21 cellular contexts compared by ENCODE assay signal in the genomic region with DNA sequence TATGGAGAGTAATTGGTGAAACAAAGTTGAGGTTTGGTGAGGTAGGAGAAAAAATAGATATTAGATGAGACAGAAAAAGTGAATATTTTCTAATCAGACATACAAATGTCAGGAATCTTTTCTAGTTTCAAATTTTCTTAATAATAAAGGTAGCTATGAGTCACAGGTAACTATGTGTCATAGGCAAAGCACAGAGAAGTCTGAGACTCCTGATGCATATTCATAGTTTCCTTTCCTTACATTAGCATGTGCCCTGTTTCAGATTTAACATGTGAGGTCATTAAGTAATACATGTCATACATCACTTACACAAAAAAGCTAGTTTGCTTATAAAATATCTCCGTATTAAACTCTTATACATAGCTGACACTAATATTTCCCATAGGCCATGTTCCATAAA.
"Had no signal": no experiment of that assay in that cellular context is flagged by ENCODE, and none has a peak within 500 bp of the region (broad histone marks: within the 10 kb centered on the region; RNA-seq: fewer than 3 reads in every experiment).

No MANE protein-coding gene starts in this region.

- H3K36me3 ChIP-seq: colonic mucosa, heart left ventricle, neutrophil, right atrium auricular region, sigmoid colon, stomach had no signal

- H3K4me3 Mint-ChIP-seq: naive thymus-derived CD8-positive, alpha-beta T cell had no signal

- H3K27me3 Mint-ChIP-seq: naive thymus-derived CD8-positive, alpha-beta T cell had no signal

- H3K27ac ChIP-seq: colonic mucosa, foreskin keratinocyte, heart left ventricle, neutrophil, psoas muscle, right atrium auricular region, sigmoid colon, skin epidermis, stomach had no signal

- H3K4me3 ChIP-seq: colonic mucosa, heart left ventricle, mucosa of descending colon, psoas muscle, right atrium auricular region, sigmoid colon, skin epidermis, stomach had no signal

- H3K27me3 ChIP-seq: colonic mucosa, foreskin keratinocyte, heart left ventricle, neutrophil, right atrium auricular region, sigmoid colon, stomach had no signal

- ATAC-seq: foreskin keratinocyte; heart left ventricle; mucosa of descending colon; naive thymus-derived CD8-positive, alpha-beta T cell; psoas muscle had no signal

- H3K27ac Mint-ChIP-seq: naive thymus-derived CD8-positive, alpha-beta T cell had no signal

- H3K9me3 ChIP-seq: colonic mucosa, neutrophil, psoas muscle, right atrium auricular region, sigmoid colon, stomach had no signal

- FAIRE-seq: islet of Langerhans, urothelium cell line had no signal

- H3K36me3 Mint-ChIP-seq: naive thymus-derived CD8-positive, alpha-beta T cell had no signal

- H3K4me1 Mint-ChIP-seq: naive thymus-derived CD8-positive, alpha-beta T cell had no signal

- DNase-seq: colonic mucosa; dermis blood vessel endothelial cell; erythroblast; heart left ventricle; hippocampal formation; kidney glomerular epithelial cell; mammary epithelial cell; mucosa of descending colon; naive thymus-derived CD8-positive, alpha-beta T cell; psoas muscle; sigmoid colon; stimulated activated CD4-positive, alpha-beta T cell treated with anti-CD3 and anti-CD28 coated beads, Interleukin-12 subunit alpha, Interleukin-12 subunit beta, amount 100 ng/mL, for 4 hours; stimulated activated naive CD4-positive, alpha-beta T cell; stomach; substantia nigra had no signal

- H3K4me1 ChIP-seq: colonic mucosa, foreskin keratinocyte, heart left ventricle, psoas muscle, right atrium auricular region, sigmoid colon, stomach had no signal
